Comparison of ENCODE assay signal across 23 cellular contexts in the genomic region with DNA sequence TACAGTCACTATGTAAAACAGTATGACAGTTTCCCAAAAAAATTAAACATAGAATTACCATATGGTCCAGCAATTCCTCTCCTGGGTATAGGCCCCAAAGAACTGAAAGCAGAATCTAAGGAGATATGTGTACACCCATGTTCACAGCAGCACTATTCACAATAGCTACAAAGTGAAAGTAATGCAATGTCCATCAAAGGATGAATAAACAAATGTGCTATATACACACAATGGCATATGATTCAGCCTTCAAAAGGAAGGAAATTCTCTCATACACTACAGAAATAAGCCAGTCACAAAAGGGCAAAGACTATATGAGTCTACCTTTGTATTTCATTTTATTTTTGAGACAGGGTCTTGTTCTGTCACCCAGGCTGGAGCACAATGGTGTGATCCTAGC.
DNase-seq lines count a peak whose midpoint lies in the region; ATAC-seq, FAIRE-seq and TF ChIP-seq lines count a peak whose summit lies in the region.
"Had no signal": no experiment of that assay in that cellular context is flagged by ENCODE, and none has a peak within 500 bp of the region (broad histone marks: within the 10 kb centered on the region; RNA-seq: fewer than 3 reads in every experiment).

No MANE protein-coding gene starts in this region.

- BruUV-seq in GM12878 (replicated peaks; lab: Mats Ljungman, UMichigan): no TSS peak

- H3K9ac ChIP-seq in GM12878 (ENCODE audit: control insufficient read depth, insufficient read depth, low read length): no peak overlapping the region
- H3K9ac ChIP-seq in mesenchymal stem cell (ENCODE audit: low read length): no peak overlapping the region

- ATAC-seq in activated CD4-positive, alpha-beta T cell treated with anti-CD3 and anti-CD28 coated beads for 36 hours: peak; percentile 4
- no peak for ATAC-seq in GM12878
- no peak for ATAC-seq in left lobe of liver

- SMC1A ChIA-PET in GM12878 (lab: Charles Lee; ENCODE audit: uncharacterized antibody, unreplicated experiment): interaction anchor here (0.7 to 12.9 kb wide), 14 partner anchors 19 to 509 kb away, joined by 3 to 229 read pairs (median 6); no protein-coding TSS in a partner anchor

- TF ChIP-seq RAD21 in GM12878 (IDR thresholded peaks at IDR 0.05; ENCODE audit: insufficient read depth, low read depth, low read length): no peak

- DNase-seq in activated CD4-positive, alpha-beta T cell treated with anti-CD3 and anti-CD28 coated beads for 36 hours: no peak
- no peak for DNase-seq in activated CD4-positive, alpha-beta T cell treated with anti-CD3 and anti-CD28 coated beads for 4 hours
- DNase-seq in OCI-M1 (lab: John Stamatoyannopoulos, UW) (peak; percentile 22), GM12878 (ENCODE audit: low read depth, low spot score) (no peak), mesenchymal stem cell (peak; percentile 54), left lobe of liver (ENCODE audit: low spot score) (no peak), AG08395 (ENCODE audit: low spot score) (no peak), Kasumi-1 (lab: John Stamatoyannopoulos, UW) (no peak)
- DNase-seq: central memory CD4-positive, alpha-beta T cell; DND-41; foreskin melanocyte; left ventricle myocardium inferior; naive B cell; NCI-H2029 treated with DMSO at 0.1 percent for 48 hours; NCI-H748 treated with DMSO at 0.1 percent for 48 hours; stimulated activated naive CD4-positive, alpha-beta T cell; trophoblast cell; WERI-Rb-1 had no signal

- H4K8ac ChIP-seq in mesenchymal stem cell (ENCODE audit: low read length): no peak overlapping the region

- POLR2A ChIA-PET in activated CD4-positive, alpha-beta T cell treated with anti-CD3 and anti-CD28 coated beads for 36 hours (lab: Charles Lee): no interaction called here
- POLR2A ChIA-PET in GM12878 (lab: Charles Lee): interaction anchor here (1.0 to 7.8 kb wide), 5 partner anchors 21 to 42 kb away, joined by 3 to 111 read pairs (median 5); no protein-coding TSS in a partner anchor

- peaks cover 26% of the 10 kb centered on the region for H3K36me3 Mint-ChIP-seq in activated CD4-positive, alpha-beta T cell treated with anti-CD3 and anti-CD28 coated beads for 36 hours (ENCODE audit: low read depth)
- H3K36me3 Mint-ChIP-seq: naive B cell had no signal

- no peak for TF ChIP-seq EP300 in GM12878 (IDR thresholded peaks at IDR 0.05; ENCODE audit: borderline replicate concordance in 1 of 2, control insufficient read depth in 1 of 2, low read depth in 2 of 2, low read length in 2 of 2)

- H3K27me3 ChIP-seq in GM12878 (replicated peaks in 1 of 2; ENCODE audit: control insufficient read depth in 2 of 2, insufficient read depth in 2 of 2, low read length in 1 of 2) (no peaks in the 10 kb centered on the region), mesenchymal stem cell (ENCODE audit: control insufficient read depth in 1 of 2, insufficient read depth in 1 of 2, low read length in 2 of 2) (no peaks in the 10 kb centered on the region)
- H3K27me3 ChIP-seq: adrenal gland had no signal

- H2BK15ac ChIP-seq in mesenchymal stem cell (ENCODE audit: low read depth, poor library complexity, severe bottlenecking): no peak overlapping the region

- CTCF ChIA-PET in activated CD4-positive, alpha-beta T cell treated with anti-CD3 and anti-CD28 coated beads for 36 hours (lab: Charles Lee): interaction anchor here (1.5 kb wide), 1 partner anchor 33 kb away, joined by 3 read pairs; no protein-coding TSS in a partner anchor
- CTCF ChIA-PET in GM12878 (lab: Yijun Ruan, JAX): interaction anchor here (1.0 to 3.0 kb wide), 4 partner anchors 20 to 72 kb away, joined by 3 to 13 read pairs (median 4); no protein-coding TSS in a partner anchor

- FAIRE-seq in GM12878 (lab: Jason Lieb, UNC): no peak
- FAIRE-seq: RCC 7860 had no signal

- H3K79me2 ChIP-seq in GM12878 (ENCODE audit: control insufficient read depth, insufficient read depth, low read length): no peaks in the 10 kb centered on the region

- no peaks in the 10 kb centered on the region; the same call in 1 of the 3 replicates for H3K9me3 ChIP-seq in GM12878 (replicated peaks; ENCODE audit: control insufficient read depth, insufficient read depth, low read length)
- no peaks in the 10 kb centered on the region for H3K9me3 ChIP-seq in mesenchymal stem cell (ENCODE audit: control insufficient read depth, low read length)
- H3K9me3 ChIP-seq: adrenal gland, prostate gland had no signal

- no peak overlapping the region for H3K18ac ChIP-seq in mesenchymal stem cell (ENCODE audit: low read depth in 1 of 2, low read length in 2 of 2)

- H3K4me3 Mint-ChIP-seq in activated CD4-positive, alpha-beta T cell treated with anti-CD3 and anti-CD28 coated beads for 36 hours: no peak overlapping the region

- in situ Hi-C loops in GM12878 (cut with MboI): no loop called here

- H3K36me3 ChIP-seq in GM12878 (ENCODE audit: control insufficient read depth in 2 of 2, insufficient read depth in 2 of 2, low read length in 1 of 2) (no peaks in the 10 kb centered on the region), mesenchymal stem cell (ENCODE audit: control insufficient read depth in 1 of 2, insufficient read depth in 2 of 2, low read depth in 1 of 2, low read length in 2 of 2) (no peaks in the 10 kb centered on the region)
- H3K36me3 ChIP-seq: adrenal gland, left ventricle myocardium inferior, prostate gland, WERI-Rb-1 had no signal

- peaks cover 82% of the 10 kb centered on the region for H3K4me1 Mint-ChIP-seq in activated CD4-positive, alpha-beta T cell treated with anti-CD3 and anti-CD28 coated beads for 36 hours

- RAD21 ChIA-PET in GM12878 (lab: Charles Lee; ENCODE audit: unreplicated experiment): interaction anchor here (1.3 to 11.3 kb wide), 8 partner anchors 8 to 408 kb away, joined by 4 to 257 read pairs (median 8); no protein-coding TSS in a partner anchor

- no peak overlapping the region for H2BK5ac ChIP-seq in mesenchymal stem cell (ENCODE audit: low read depth, low read length, poor library complexity, severe bottlenecking)

- intact Hi-C loops in activated CD4-positive, alpha-beta T cell treated with anti-CD3 and anti-CD28 coated beads for 36 hours (cut with DNase I, micrococcal nuclease): no loop called here
- intact Hi-C loops in GM12878 (cut with micrococcal nuclease; ENCODE audit: unreplicated experiment): no loop called here

- TF ChIP-seq CTCF in GM12878 (IDR thresholded peaks at IDR 0.05 in 2 of 3, conservative IDR thresholded peaks at IDR 0.05 in 1 of 3; ENCODE audit: control insufficient read depth in 2 of 3, extremely low read depth in 1 of 3, insufficient read depth in 1 of 3, low read depth in 3 of 3, low read length in 3 of 3): no peak

- no peak overlapping the region for H2BK12ac ChIP-seq in mesenchymal stem cell (ENCODE audit: low read length in 2 of 2)

- no peak overlapping the region for H3K14ac ChIP-seq in mesenchymal stem cell (ENCODE audit: low read length in 2 of 2)

- no peaks in the 10 kb centered on the region for H3K27me3 Mint-ChIP-seq in activated CD4-positive, alpha-beta T cell treated with anti-CD3 and anti-CD28 coated beads for 36 hours
- H3K27me3 Mint-ChIP-seq: naive B cell had no signal

- H2AFZ ChIP-seq in GM12878 (ENCODE audit: control insufficient read depth, low read depth, low read length): no peak overlapping the region
- H2AFZ ChIP-seq in mesenchymal stem cell (ENCODE audit: low read depth, low read length): no peak overlapping the region

- H3K4me1 ChIP-seq in GM12878 (ENCODE audit: control insufficient read depth, insufficient read depth, low read length): peaks cover 87% of the 10 kb centered on the region
- H3K4me1 ChIP-seq in mesenchymal stem cell (ENCODE audit: control insufficient read depth, insufficient read depth, low read depth, low read length): peaks cover 8% of the 10 kb centered on the region
- H3K4me1 ChIP-seq: prostate gland had no signal

- H3K4me2 ChIP-seq in GM12878 (ENCODE audit: control insufficient read depth, insufficient read depth) (0 out of 2 replicates have a peak overlapping the region, but pooled peaks have one; percentile 14), mesenchymal stem cell (ENCODE audit: low read length, poor library complexity, severe bottlenecking) (no peak overlapping the region)
- H3K4me2 ChIP-seq: smooth muscle cell had no signal

- no peaks in the 10 kb centered on the region for H3K79me1 ChIP-seq in mesenchymal stem cell (replicated peaks; ENCODE audit: low read length, poor library complexity, severe bottlenecking)

- H3K27ac Mint-ChIP-seq in activated CD4-positive, alpha-beta T cell treated with anti-CD3 and anti-CD28 coated beads for 36 hours: peak overlapping the region; percentile 96

- H2BK120ac ChIP-seq in mesenchymal stem cell (ENCODE audit: low read depth, low read length): no peak overlapping the region

- peak overlapping the region; percentile 79 for H3K27ac ChIP-seq in GM12878 (ENCODE audit: control insufficient read depth, insufficient read depth)
- H3K27ac ChIP-seq in mesenchymal stem cell (ENCODE audit: low read length, poor library complexity, severe bottlenecking): no peak overlapping the region
- H3K27ac ChIP-seq: 22Rv1, adrenal gland, left ventricle myocardium inferior, prostate gland, WERI-Rb-1 had no signal

- no peak overlapping the region for H3K23ac ChIP-seq in mesenchymal stem cell (ENCODE audit: low read length in 2 of 2)

- no peak overlapping the region for H2AK5ac ChIP-seq in mesenchymal stem cell (ENCODE audit: low read length, severe bottlenecking)

- no peak overlapping the region for H3K4ac ChIP-seq in mesenchymal stem cell (ENCODE audit: low read depth in 1 of 2, low read length in 2 of 2)

- H4K20me1 ChIP-seq in GM12878 (ENCODE audit: control insufficient read depth, insufficient read depth): no peaks in the 10 kb centered on the region

- peaks cover 15% of the 10 kb centered on the region for H3K9me3 Mint-ChIP-seq in activated CD4-positive, alpha-beta T cell treated with anti-CD3 and anti-CD28 coated beads for 36 hours (ENCODE audit: low read depth)
- H3K9me3 Mint-ChIP-seq: naive B cell had no signal

- TF ChIP-seq POLR2A in GM12878 (IDR thresholded peaks at IDR 0.05; ENCODE audit: low read depth, low read length): no peak

- no peak overlapping the region for H4K91ac ChIP-seq in mesenchymal stem cell (ENCODE audit: low read length)

- H3K4me3 ChIP-seq in GM12878 (no peak overlapping the region), mesenchymal stem cell (ENCODE audit: insufficient read depth in 1 of 2, low read depth in 1 of 2, low read length in 2 of 2) (no peak overlapping the region)
- H3K4me3 ChIP-seq: adrenal gland, left ventricle myocardium inferior, prostate gland, smooth muscle cell had no signal

TF ChIP-seq in GM12878, 131 proteins besides CTCF, POLR2A, EP300 and RAD21 (continues in another document):
- TF ChIP-seq MYB (IDR thresholded peaks at IDR 0.05; ENCODE audit: borderline replicate concordance, low read depth, low read length): no peak
- no peak for TF ChIP-seq ZNF622 (IDR thresholded peaks at IDR 0.05)

Comparison
In these comparisons a context has a peak if more than half of its experiments do, and no peak if none do; other contexts are left out.
1. DNase-seq: peak in OCI-M1 (single experiment) and mesenchymal stem cell (single experiment); none in activated CD4-positive, alpha-beta T cell treated with anti-CD3 and anti-CD28 coated beads for 36 hours (single experiment), activated CD4-positive, alpha-beta T cell treated with anti-CD3 and anti-CD28 coated beads for 4 hours (0 of 2), GM12878 (single experiment), left lobe of liver (single experiment), AG08395 (single experiment) and Kasumi-1 (0 of 2).